Comparison of ENCODE assay signal across 16 cellular contexts in the genomic region with DNA sequence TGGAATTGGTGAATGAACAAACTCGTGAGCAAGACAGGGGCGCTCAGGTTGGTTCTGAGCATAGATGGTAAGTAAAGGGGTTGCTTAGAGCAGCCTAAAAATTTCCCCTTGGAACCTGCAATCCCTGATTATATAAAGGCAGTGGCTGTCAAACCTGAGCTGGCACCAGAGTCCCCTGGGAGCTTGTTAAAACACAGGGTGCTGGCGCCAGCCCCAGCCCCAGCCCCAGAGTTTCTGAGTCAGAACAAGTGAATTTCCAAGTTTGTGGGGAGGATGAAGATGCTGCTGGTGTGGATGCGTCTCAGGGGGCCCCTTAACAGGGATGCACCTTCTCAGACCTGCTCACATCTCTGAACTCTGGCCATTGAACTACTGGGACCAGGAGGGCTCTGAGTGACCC.
"Had no signal": no experiment of that assay in that cellular context is flagged by ENCODE, and none has a peak within 500 bp of the region (broad histone marks: within the 10 kb centered on the region; RNA-seq: fewer than 3 reads in every experiment).

No MANE protein-coding gene starts in this region.

- H3K27ac ChIP-seq: gastrocnemius medialis, heart left ventricle, prostate gland, right lobe of liver, stomach, testis, VCaP had no signal

- H3K36me3 ChIP-seq: gastrocnemius medialis, prostate gland, right lobe of liver, stomach had no signal

- H3K27ac Mint-ChIP-seq: activated CD4-positive, alpha-beta memory T cell treated with anti-CD3 and anti-CD28 coated beads, Interleukin-2, amount 10 ng/mL, durations not matched to agents 7 days and 5 days; immature natural killer cell; nephron had no signal

- H3K36me3 Mint-ChIP-seq: immature natural killer cell had no signal

- H3K9me3 Mint-ChIP-seq: activated CD4-positive, alpha-beta memory T cell treated with anti-CD3 and anti-CD28 coated beads, Interleukin-2, amount 10 ng/mL, durations not matched to agents 7 days and 5 days; immature natural killer cell; nephron had no signal

- ATAC-seq: gastrocnemius medialis, right lobe of liver had no signal

- DNase-seq: activated CD4-positive, alpha-beta memory T cell treated with anti-CD3 and anti-CD28 coated beads, Interleukin-2, amount 10 ng/mL, durations not matched to agents 7 days and 5 days; activated CD8-positive, alpha-beta memory T cell treated with anti-CD3 and anti-CD28 coated beads, Interleukin-2, amount 50 U/mL, for 4 hours; anterior cingulate cortex; erythroblast; gastrocnemius medialis; immature natural killer cell; mesendoderm; nucleus accumbens; right lobe of liver; stomach; SW 1271; testis had no signal

- H3K4me1 Mint-ChIP-seq: immature natural killer cell had no signal

- H3K27me3 ChIP-seq: gastrocnemius medialis, heart left ventricle, right lobe of liver, testis had no signal

- H3K4me3 Mint-ChIP-seq: activated CD4-positive, alpha-beta memory T cell treated with anti-CD3 and anti-CD28 coated beads, Interleukin-2, amount 10 ng/mL, durations not matched to agents 7 days and 5 days; immature natural killer cell; nephron had no signal

- H3K9me3 ChIP-seq: gastrocnemius medialis, heart left ventricle, prostate gland, right lobe of liver, stomach, testis had no signal

- H3K4me3 ChIP-seq: gastrocnemius medialis, heart left ventricle, prostate gland, right lobe of liver, stomach, testis had no signal

- H3K4me1 ChIP-seq: gastrocnemius medialis, prostate gland, right lobe of liver, stomach had no signal
